In the genomic region with DNA sequence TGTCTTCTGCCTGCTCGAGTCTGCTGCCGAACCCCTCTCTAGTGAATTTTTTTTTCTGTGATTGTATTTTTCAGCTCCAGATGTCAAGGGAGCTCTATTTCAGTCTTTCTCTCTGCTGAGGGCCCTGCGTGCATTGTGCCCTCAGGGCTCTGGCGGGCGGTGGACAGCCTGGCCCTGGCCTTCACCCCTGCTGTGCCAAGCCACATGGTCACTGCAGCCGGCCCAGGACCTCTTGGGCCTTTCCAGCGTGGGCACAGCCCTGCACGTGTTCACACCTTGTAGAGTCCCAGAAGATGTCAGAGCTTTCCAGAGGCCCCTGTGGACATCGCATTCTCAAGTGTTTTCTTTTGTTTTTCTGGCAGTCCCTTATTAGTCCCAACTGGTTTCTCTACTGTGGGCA, we compare ENCODE assay signal across 26 cellular contexts. TPM values are rescaled to one million over a fixed set of nuclear protein-coding genes. Genes with fewer than 3 reads are reported as not detected.
DNase-seq lines count a peak whose midpoint lies in the region; ATAC-seq and TF ChIP-seq lines count a peak whose summit lies in the region.
"Had no signal": no experiment of that assay in that cellular context is flagged by ENCODE, and none has a peak within 500 bp of the region (broad histone marks: within the 10 kb centered on the region; RNA-seq: fewer than 3 reads in every experiment).

No MANE protein-coding gene starts in this region.

- peak overlapping the region; percentile 96 for H3K27ac ChIP-seq in psoas muscle
- H3K27ac ChIP-seq: BLaER1 treated with 17β-estradiol and CSF1 and Interleukin-3, amounts not matched to agents 10 nM and 100 nM; GM23248; PC-9 had no signal

- TF ChIP-seq CTCF in psoas muscle (IDR thresholded peaks at IDR 0.05): no peak

- CTCF ChIA-PET in HEK293T (lab: Yijun Ruan, JAX): no interaction called here

- peaks cover 50% of the 10 kb centered on the region for H3K4me1 ChIP-seq in psoas muscle
- H3K4me1 ChIP-seq: BLaER1 treated with 17β-estradiol and CSF1 and Interleukin-3, amounts not matched to agents 10 nM and 100 nM had no signal

- H3K4me3 ChIP-seq in psoas muscle: no peak overlapping the region
- H3K4me3 ChIP-seq: BLaER1 treated with 17β-estradiol and CSF1 and Interleukin-3, amounts not matched to agents 10 nM and 100 nM; GM23248; PC-9 had no signal

- POLR2A ChIA-PET in HEK293T (lab: Yijun Ruan, JAX): no interaction called here

- WGBS in psoas muscle, 3 donors: 51 to 64% (median 51%) methylated on average over 9 of the region's 9 CpGs

- H3K36me3 ChIP-seq in psoas muscle (ENCODE audit: insufficient read depth in 1 of 2, low read depth in 1 of 2): peaks cover 9 to 27% of the 10 kb centered on the region in 2 donors

- H3K9me3 ChIP-seq in psoas muscle: no peaks in the 10 kb centered on the region
- H3K9me3 ChIP-seq: SK-N-SH had no signal

- ATAC-seq in left lobe of liver (peak; percentile 27), psoas muscle (peak in 1 of 4 donors; percentile 21), HG03457 (IDR thresholded peaks at IDR 0.05; ENCODE audit: unreplicated experiment) (no peak)
- ATAC-seq: HCT116 had no signal

- intact Hi-C loops in psoas muscle (cut with DNase I): no loop called here

- H3K27me3 ChIP-seq in psoas muscle (ENCODE audit: insufficient read depth in 3 of 3, low read length in 2 of 3): no peaks in the 10 kb centered on the region
- H3K27me3 ChIP-seq: BLaER1 treated with 17β-estradiol and CSF1 and Interleukin-3, amounts not matched to agents 10 nM and 100 nM had no signal

- peak; percentile 22 for DNase-seq in D341Med (ENCODE audit: low spot score)
- no peak for DNase-seq in HEK293T (ENCODE audit: extremely low spot score)
- no peak for DNase-seq in left lobe of liver (ENCODE audit: low spot score)
- DNase-seq in psoas muscle: peak in 1 of 2 donors; percentile 68
- no peak for DNase-seq in A172 (ENCODE audit: low spot score)
- DNase-seq in activated CD8-positive, alpha-beta memory T cell treated with anti-CD3 and anti-CD28 coated beads, Interleukin-2, amount 50 U/mL, for 48 hours: no peak
- DNase-seq: ACHN; CD8-positive, alpha-beta memory T cell; DMS79; GM23248; KBM-7; MM.1S; NCI-H1092; NCI-H1436; NCI-H187 treated with DMSO at 0.1 percent for 48 hours; NCI-H2107; NCI-H226; NCI-H510A treated with DMSO at 0.1 percent for 48 hours; NCI-H748 treated with DMSO at 0.1 percent for 48 hours; PC-9; RPMI8226; SIG-M5; SK-N-SH had no signal

TF ChIP-seq in HEK293T, 16 proteins besides CTCF, POLR2A, EP300 and RAD21:
- TF ChIP-seq BHLHE40 (IDR thresholded peaks at IDR 0.05; ENCODE audit: borderline replicate concordance): no peak
- TF ChIP-seq L3MBTL2 (conservative IDR thresholded peaks at IDR 0.05): peak; percentile 42
- TF ChIP-seq SP1 (IDR thresholded peaks at IDR 0.05): no peak
- TF ChIP-seq, protein P1, sequence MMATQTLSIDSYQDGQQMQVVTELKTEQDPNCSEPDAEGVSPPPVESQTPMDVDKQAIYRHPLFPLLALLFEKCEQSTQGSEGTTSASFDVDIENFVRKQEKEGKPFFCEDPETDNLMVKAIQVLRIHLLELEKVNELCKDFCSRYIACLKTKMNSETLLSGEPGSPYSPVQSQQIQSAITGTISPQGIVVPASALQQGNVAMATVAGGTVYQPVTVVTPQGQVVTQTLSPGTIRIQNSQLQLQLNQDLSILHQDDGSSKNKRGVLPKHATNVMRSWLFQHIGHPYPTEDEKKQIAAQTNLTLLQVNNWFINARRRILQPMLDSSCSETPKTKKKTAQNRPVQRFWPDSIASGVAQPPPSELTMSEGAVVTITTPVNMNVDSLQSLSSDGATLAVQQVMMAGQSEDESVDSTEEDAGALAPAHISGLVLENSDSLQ (IDR thresholded peaks at IDR 0.05): no peak
- TF ChIP-seq FOXA1 (IDR thresholded peaks at IDR 0.05): no peak

RNA-seq across cellular contexts. Expression of a gene that starts 55.7 kb away (rescaled TPM):
- total RNA-seq in left lobe of liver (13.2 TPM), psoas muscle (100 to 1,000 TPM in 3 of 4 donors, 10 to 100 TPM in 1; 99.4 to 642 (median 295) TPM)
- 100 to 1,000 TPM; 118 to 294 (median 248) TPM for polyA plus RNA-seq in psoas muscle
- total RNA-seq in A172 (2014; rRNA removed; shearing (Covaris generic)): 20.1 and 20.5 TPM in 2 replicates

RNA-seq across cellular contexts. Expression of a gene that starts 56.0 kb away (rescaled TPM):
- total RNA-seq in left lobe of liver: 2.1 TPM
- total RNA-seq in psoas muscle: 1 to 10 TPM in 3 of 4 donors, under 1 TPM in 1; 0.49 to 3.0 (median 1.1) TPM
- 1 to 10 TPM in 1 of 3 donors, under 1 TPM in 2; 0.38 to 2.3 (median 0.47) TPM for polyA plus RNA-seq in psoas muscle
- total RNA-seq in A172 (2014; rRNA removed; shearing (Covaris generic)): 7.8 and 8.9 TPM in 2 replicates
